ENCODE assay signal across 14 cellular contexts in genomic region chr6:5095236-5095635, GRCh38. TPM values are rescaled to one million over a fixed set of nuclear protein-coding genes. Genes with fewer than 3 reads are reported as not detected.
DNase-seq lines count a peak whose midpoint lies in the region; ATAC-seq and TF ChIP-seq lines count a peak whose summit lies in the region.
"Had no signal": no experiment of that assay in that cellular context is flagged by ENCODE, and none has a peak within 500 bp of the region (broad histone marks: within the 10 kb centered on the region; RNA-seq: fewer than 3 reads in every experiment).

No MANE protein-coding gene starts in this region.

- TF ChIP-seq POLR2A in gastroesophageal sphincter (IDR thresholded peaks at IDR 0.05), result no peak

- no peaks in the 10 kb centered on the region for H3K36me3 ChIP-seq in gastroesophageal sphincter
- H3K36me3 ChIP-seq: breast epithelium, HAP-1, ovary had no signal

- ATAC-seq in GM19397 (IDR thresholded peaks at IDR 0.05; ENCODE audit: unreplicated experiment) (peak; percentile 77), HG03064 (IDR thresholded peaks at IDR 0.05; ENCODE audit: low read depth, unreplicated experiment) (peak; percentile 73), gastroesophageal sphincter (no peak), omental fat pad (ENCODE audit: low FRiP score) (no peak)

- WGBS in gastroesophageal sphincter (ENCODE audit: low coverage in 1 of 2), 2 donors, result 56 to 77% methylated on average over 3 of the region's 3 CpGs

- TF ChIP-seq CTCF in AG10803 (conservative IDR thresholded peaks at IDR 0.05; ENCODE audit: low read length), result no peak
- no peak for TF ChIP-seq CTCF in gastroesophageal sphincter (IDR thresholded peaks at IDR 0.05)
- TF ChIP-seq CTCF in omental fat pad (IDR thresholded peaks at IDR 0.05), result no peak

- H3K4me3 ChIP-seq in AG10803 (ENCODE audit: low read length) (no peak overlapping the region), gastroesophageal sphincter (no peak overlapping the region)
- H3K4me3 ChIP-seq: breast epithelium, HAP-1, ovary had no signal

- no peaks in the 10 kb centered on the region for H3K27me3 ChIP-seq in gastroesophageal sphincter
- H3K27me3 ChIP-seq: breast epithelium, ovary had no signal

- H3K27ac ChIP-seq in gastroesophageal sphincter, result no peak overlapping the region
- H3K27ac ChIP-seq: breast epithelium, ovary had no signal

- H3K9me3 ChIP-seq in gastroesophageal sphincter, result no peaks in the 10 kb centered on the region
- H3K9me3 ChIP-seq: breast epithelium, HAP-1, ovary had no signal

- DNase-seq in AG10803 (ENCODE audit: low read depth) (peak; percentile 40), SIG-M5 (lab: John Stamatoyannopoulos, UW) (peak; percentile 54), omental fat pad (ENCODE audit: low spot score) (no peak), NCI-H226 (no peak), NCI-H510A treated with DMSO at 0.1 percent for 48 hours (lab: John Stamatoyannopoulos, UW) (no peak)
- DNase-seq: activated CD4-positive, CD25-positive, alpha-beta regulatory T cell; NCI-H446; ovary; stimulated activated naive CD4-positive, alpha-beta T cell treated with Interleukin-2 at 50 U/mL for 16 hours had no signal

- H3K4me1 ChIP-seq in gastroesophageal sphincter, result no peaks in the 10 kb centered on the region
- H3K4me1 ChIP-seq: breast epithelium, HAP-1 had no signal

- no peak for TF ChIP-seq EP300 in gastroesophageal sphincter (IDR thresholded peaks at IDR 0.05)

RNA-seq across cellular contexts. Expression of gene PPP1R3G, which starts 10.1 kb away (rescaled TPM):
- total RNA-seq in gastroesophageal sphincter, result 10 to 100 TPM in 1 of 4 donors, 1 to 10 TPM in 3; 2.2 to 11.8 (median 5.7) TPM
- 1 to 10 TPM in 2 of 4 donors, under 1 TPM in 2; 0.56 to 1.8 (median 1.3) TPM for total RNA-seq in omental fat pad

Comparison
In these comparisons a context has a peak if more than half of its experiments do, and no peak if none do; other contexts are left out.
1. DNase-seq: peak in AG10803 (single experiment) and SIG-M5 (single experiment); none in omental fat pad (single experiment), NCI-H226 (single experiment) and NCI-H510A treated with DMSO at 0.1 percent for 48 hours (single experiment).
2. ATAC-seq: peak in GM19397 (single experiment) and HG03064 (single experiment); none in gastroesophageal sphincter (single experiment) and omental fat pad (single experiment).